ENCODE assay signal across 14 cellular contexts in genomic region chr4:165217325-165217724, GRCh38.
"Had no signal": no experiment of that assay in that cellular context is flagged by ENCODE, and none has a peak within 500 bp of the region (broad histone marks: within the 10 kb centered on the region; RNA-seq: fewer than 3 reads in every experiment).

No MANE protein-coding gene starts in this region.

- H3K4me3 ChIP-seq: dorsolateral prefrontal cortex, mucosa of descending colon, psoas muscle, spleen had no signal

- H3K27me3 Mint-ChIP-seq: activated CD4-positive, alpha-beta memory T cell treated with anti-CD3 and anti-CD28 coated beads for 36 hours; stimulated activated memory B cell treated with anti-CD40 and anti-IgM and Interleukin-4, amounts not matched to agents 10 μg/mL and 1 μg/mL and 100 μg/mL, for 72 hours had no signal

- H3K4me3 Mint-ChIP-seq: activated CD4-positive, alpha-beta memory T cell treated with anti-CD3 and anti-CD28 coated beads for 36 hours; nephron; stimulated activated memory B cell treated with anti-CD40 and anti-IgM and Interleukin-4, amounts not matched to agents 10 μg/mL and 1 μg/mL and 100 μg/mL, for 72 hours had no signal

- H3K9me3 Mint-ChIP-seq: activated CD4-positive, alpha-beta memory T cell treated with anti-CD3 and anti-CD28 coated beads for 36 hours; nephron; stimulated activated memory B cell treated with anti-CD40 and anti-IgM and Interleukin-4, amounts not matched to agents 10 μg/mL and 1 μg/mL and 100 μg/mL, for 72 hours had no signal

- H3K27me3 ChIP-seq: dorsolateral prefrontal cortex, spleen had no signal

- H3K27ac Mint-ChIP-seq: activated CD4-positive, alpha-beta memory T cell treated with anti-CD3 and anti-CD28 coated beads for 36 hours; nephron; stimulated activated memory B cell treated with anti-CD40 and anti-IgM and Interleukin-4, amounts not matched to agents 10 μg/mL and 1 μg/mL and 100 μg/mL, for 72 hours had no signal

- ATAC-seq: activated naive CD4-positive, alpha-beta T cell treated with anti-CD3 and anti-CD28 coated beads, Interleukin-2, amount 50 U/mL, for 72 hours; esophagus mucosa; mucosa of descending colon; psoas muscle; sciatic nerve; stimulated activated memory B cell treated with anti-CD40 and anti-IgM and Interleukin-4, amounts not matched to agents 10 μg/mL and 1 μg/mL and 100 μg/mL, for 72 hours had no signal

- DNase-seq: activated CD4-positive, alpha-beta memory T cell treated with anti-CD3 and anti-CD28 coated beads for 36 hours; activated CD4-positive, CD25-positive, alpha-beta regulatory T cell treated with anti-CD3 and anti-CD28 coated beads, Interleukin-2, amount 50 U/mL, for 72 hours; aorta; dorsolateral prefrontal cortex; mucosa of descending colon; psoas muscle; spleen; stimulated activated CD4-positive, alpha-beta T cell treated with anti-CD3 and anti-CD28 coated beads, Interleukin-1b, Interleukin-23, amount 100 ng/mL, for 48 hours; trophoblast cell had no signal

- H3K27ac ChIP-seq: psoas muscle had no signal

- H3K9me3 ChIP-seq: mucosa of descending colon, psoas muscle, spleen had no signal
